ENCODE assay signal across 1 cellular context in the genomic region with DNA sequence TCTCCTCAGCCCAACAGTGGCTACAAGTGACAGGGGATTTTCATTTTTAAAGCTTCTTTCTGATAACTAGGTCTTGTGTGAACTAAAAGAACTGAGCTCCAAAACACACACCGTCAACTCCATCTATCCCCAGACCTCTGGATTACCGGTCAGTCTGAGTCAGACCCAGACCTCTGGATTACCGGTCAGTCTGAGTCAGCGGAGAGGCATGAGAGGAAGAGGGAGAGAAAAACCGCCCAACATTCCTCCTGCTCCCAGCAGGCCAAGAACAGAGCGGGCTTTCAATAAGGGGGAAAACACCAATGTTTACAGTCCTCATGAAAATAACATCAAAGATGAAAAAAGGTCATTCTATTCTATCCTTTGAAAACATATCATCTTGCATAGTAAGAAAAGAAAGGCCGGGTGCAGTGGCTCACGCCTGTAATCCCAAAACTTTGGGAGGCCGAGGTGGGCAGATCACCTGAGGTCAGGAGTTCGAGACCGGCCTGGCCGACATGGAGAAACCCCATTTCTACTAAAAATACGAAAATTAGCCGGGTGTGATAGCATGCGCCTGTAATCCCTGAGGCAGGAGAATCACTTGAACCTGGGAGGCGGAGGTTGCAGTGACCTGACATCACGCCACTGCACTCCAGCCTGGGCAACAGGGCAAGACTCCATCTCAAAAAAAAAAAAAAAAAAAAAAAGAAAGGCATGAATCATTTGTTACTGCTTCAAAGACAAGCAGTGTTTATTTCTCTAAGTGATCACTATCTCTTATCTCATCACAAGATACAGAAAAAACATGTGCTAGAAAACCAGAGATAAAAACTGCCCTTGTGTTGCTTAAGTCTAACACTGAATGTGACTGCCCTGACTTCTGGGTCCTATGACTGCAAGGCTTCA.
TF ChIP-seq lines count a peak whose summit lies in the region.

No MANE protein-coding gene starts in this region.

TF ChIP-seq in IMR-90, 13 proteins besides CTCF, POLR2A, EP300 and RAD21 (continued from another document):
- TF ChIP-seq MAZ (IDR thresholded peaks at IDR 0.05; ENCODE audit: borderline replicate concordance, low read depth, low read length), result no peak
- TF ChIP-seq RFX5 (IDR thresholded peaks at IDR 0.05; ENCODE audit: low read depth, low read length), result no peak
- no peak for TF ChIP-seq RCOR1 (IDR thresholded peaks at IDR 0.05; ENCODE audit: insufficient replicate concordance, low read length)
- TF ChIP-seq MXI1 (IDR thresholded peaks at IDR 0.05; ENCODE audit: borderline replicate concordance, low read depth, low read length), result no peak
- TF ChIP-seq, protein P1, sequence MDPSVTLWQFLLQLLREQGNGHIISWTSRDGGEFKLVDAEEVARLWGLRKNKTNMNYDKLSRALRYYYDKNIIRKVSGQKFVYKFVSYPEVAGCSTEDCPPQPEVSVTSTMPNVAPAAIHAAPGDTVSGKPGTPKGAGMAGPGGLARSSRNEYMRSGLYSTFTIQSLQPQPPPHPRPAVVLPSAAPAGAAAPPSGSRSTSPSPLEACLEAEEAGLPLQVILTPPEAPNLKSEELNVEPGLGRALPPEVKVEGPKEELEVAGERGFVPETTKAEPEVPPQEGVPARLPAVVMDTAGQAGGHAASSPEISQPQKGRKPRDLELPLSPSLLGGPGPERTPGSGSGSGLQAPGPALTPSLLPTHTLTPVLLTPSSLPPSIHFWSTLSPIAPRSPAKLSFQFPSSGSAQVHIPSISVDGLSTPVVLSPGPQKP (IDR thresholded peaks at IDR 0.05; ENCODE audit: borderline replicate concordance, low read depth, low read length), result no peak
- peak; percentile 55 for TF ChIP-seq BHLHE40 (IDR thresholded peaks at IDR 0.05; ENCODE audit: low read depth, low read length)
- TF ChIP-seq NFE2L2 (IDR thresholded peaks at IDR 0.05; ENCODE audit: low read depth, low read length), result no peak
- no peak for TF ChIP-seq MAFK (IDR thresholded peaks at IDR 0.05; ENCODE audit: low read depth, low read length)
- no peak for TF ChIP-seq CHD1 (IDR thresholded peaks at IDR 0.05; ENCODE audit: low read depth, low read length)
TF ChIP-seq in IMR-90: peak in this region for 3.
